In genomic region chrX:1592128-1592862, GRCh38 we compare ENCODE assay signal across 8 cellular contexts. TPM values are rescaled to one million over a fixed set of nuclear protein-coding genes. Genes with fewer than 3 reads are reported as not detected.
A peak's percentile ranks its signal among the peaks of the same experiment; 100 is the strongest.
DNase-seq lines count a peak whose midpoint lies in the region; ATAC-seq and TF ChIP-seq lines count a peak whose summit lies in the region.

No MANE protein-coding gene starts in this region.

- peaks cover 30% of the 10 kb centered on the region for H3K36me3 Mint-ChIP-seq in activated T-helper 1 cell treated with anti-CD3 and anti-CD28 coated beads, Interleukin-12 subunit alpha, Interleukin-12 subunit beta, Interleukin-2, Interleukin-4 antibody, amounts not matched to agents 30 ng/mL and 10 ng/mL and 1 ng/mL, durations not matched to agents 14 hours and 24 hours and 36 hours (ENCODE audit: low read depth)

- ATAC-seq in GM18907 (IDR thresholded peaks at IDR 0.05; ENCODE audit: unreplicated experiment) (peak; percentile 54), HG03354 (IDR thresholded peaks at IDR 0.05; ENCODE audit: poor library complexity, severe bottlenecking, unreplicated experiment) (peak; percentile 37), right cardiac atrium (peak; percentile 36 to 49)

- H3K27ac ChIP-seq in BLaER1 treated with 17β-estradiol and CSF1 and Interleukin-3, amounts not matched to agents 10 nM and 100 nM: peak overlapping the region; percentile 85 to 92 (median 89)
- H3K27ac ChIP-seq in right cardiac atrium (ENCODE audit: low read length): peak overlapping the region; percentile 5
- H3K27ac ChIP-seq in sigmoid colon: peak overlapping the region; percentile 80 to 89 (median 85)

- peak overlapping the region; percentile 83 to 99 (median 96) for H3K4me2 ChIP-seq in BLaER1 treated with 17β-estradiol and CSF1 and Interleukin-3, amounts not matched to agents 10 nM and 100 nM

- DNase-seq in activated T-helper 1 cell treated with anti-CD3 and anti-CD28 coated beads, Interleukin-12 subunit alpha, Interleukin-12 subunit beta, Interleukin-2, Interleukin-4 antibody, amounts not matched to agents 30 ng/mL and 10 ng/mL and 1 ng/mL, durations not matched to agents 14 hours and 24 hours and 36 hours (ENCODE audit: low spot score): no peak
- DNase-seq in right cardiac atrium (peak in 1 of 3 donors; percentile 60), sigmoid colon (no peak), pons (ENCODE audit: low spot score) (no peak), superior temporal gyrus (ENCODE audit: extremely low spot score) (no peak)

- H4K20me1 ChIP-seq in BLaER1 treated with 17β-estradiol and CSF1 and Interleukin-3, amounts not matched to agents 10 nM and 100 nM: peaks cover 40 to 52% (median 49%) of the 10 kb centered on the region in 11 experiments

- TF ChIP-seq CTCF in sigmoid colon (IDR thresholded peaks at IDR 0.05): no peak

- TF ChIP-seq POLR2A in sigmoid colon (IDR thresholded peaks at IDR 0.05): no peak

- no peaks in the 10 kb centered on the region for H3K27me3 ChIP-seq in BLaER1 treated with 17β-estradiol and CSF1 and Interleukin-3, amounts not matched to agents 10 nM and 100 nM
- H3K27me3 ChIP-seq in right cardiac atrium (ENCODE audit: control insufficient read depth, insufficient read depth) (no peaks in the 10 kb centered on the region), sigmoid colon (no peaks in the 10 kb centered on the region)

- intact Hi-C loops in activated T-helper 1 cell treated with anti-CD3 and anti-CD28 coated beads, Interleukin-12 subunit alpha, Interleukin-12 subunit beta, Interleukin-2, Interleukin-4 antibody, amounts not matched to agents 30 ng/mL and 10 ng/mL and 1 ng/mL, durations not matched to agents 14 hours and 24 hours and 36 hours (cut with micrococcal nuclease): loop anchor here (2.0 to 5.0 kb wide), 2 partner anchors 911 to 1015 kb away; no protein-coding TSS in a partner anchor
- intact Hi-C loops in right cardiac atrium (cut with DNase I) (no loop called here), sigmoid colon (cut with DNase I) (loop anchor here (5.0 to 10.0 kb wide), 5 partner anchors 200 to 1207 kb away; partner anchors contain the start of genes DHRSX, PPP2R3B, SLC25A6 and ZBED1)

- no peak for TF ChIP-seq EP300 in sigmoid colon (IDR thresholded peaks at IDR 0.05)

- peaks cover 10% of the 10 kb centered on the region for H3K4me1 Mint-ChIP-seq in activated T-helper 1 cell treated with anti-CD3 and anti-CD28 coated beads, Interleukin-12 subunit alpha, Interleukin-12 subunit beta, Interleukin-2, Interleukin-4 antibody, amounts not matched to agents 30 ng/mL and 10 ng/mL and 1 ng/mL, durations not matched to agents 14 hours and 24 hours and 36 hours (ENCODE audit: low read depth)

- H3K27ac Mint-ChIP-seq in activated T-helper 1 cell treated with anti-CD3 and anti-CD28 coated beads, Interleukin-12 subunit alpha, Interleukin-12 subunit beta, Interleukin-2, Interleukin-4 antibody, amounts not matched to agents 30 ng/mL and 10 ng/mL and 1 ng/mL, durations not matched to agents 14 hours and 24 hours and 36 hours: peak overlapping the region; percentile 93

- WGBS in right cardiac atrium: 1% methylated on average over 34 of the region's 34 CpGs
- WGBS in sigmoid colon, 2 donors: 1% methylated on average over 34 of the region's 34 CpGs

- no peaks in the 10 kb centered on the region for H3K9me3 Mint-ChIP-seq in activated T-helper 1 cell treated with anti-CD3 and anti-CD28 coated beads, Interleukin-12 subunit alpha, Interleukin-12 subunit beta, Interleukin-2, Interleukin-4 antibody, amounts not matched to agents 30 ng/mL and 10 ng/mL and 1 ng/mL, durations not matched to agents 14 hours and 24 hours and 36 hours

- H3K27me3 Mint-ChIP-seq in activated T-helper 1 cell treated with anti-CD3 and anti-CD28 coated beads, Interleukin-12 subunit alpha, Interleukin-12 subunit beta, Interleukin-2, Interleukin-4 antibody, amounts not matched to agents 30 ng/mL and 10 ng/mL and 1 ng/mL, durations not matched to agents 14 hours and 24 hours and 36 hours (ENCODE audit: insufficient read depth): no peaks in the 10 kb centered on the region

- peaks cover 23 to 46% (median 38%) of the 10 kb centered on the region in 10 experiments for H3K4me1 ChIP-seq in BLaER1 treated with 17β-estradiol and CSF1 and Interleukin-3, amounts not matched to agents 10 nM and 100 nM
- H3K4me1 ChIP-seq in right cardiac atrium (ENCODE audit: control insufficient read depth, insufficient read depth, low read length) (peaks cover 6% of the 10 kb centered on the region), sigmoid colon (peaks cover 0 to 32% (median 23%) of the 10 kb centered on the region in 4 donors)

- peak overlapping the region; percentile 89 to 98 (median 94) for H3K4me3 ChIP-seq in BLaER1 treated with 17β-estradiol and CSF1 and Interleukin-3, amounts not matched to agents 10 nM and 100 nM
- H3K4me3 ChIP-seq in right cardiac atrium (ENCODE audit: low read length) (peak overlapping the region; percentile 94), sigmoid colon (peak overlapping the region; percentile 79 to 99 (median 90))

- H3K9me3 ChIP-seq in BLaER1 treated with 17β-estradiol and CSF1 and Interleukin-3, amounts not matched to agents 10 nM and 100 nM (replicated peaks in 1 of 11): no peaks in the 10 kb centered on the region
- H3K9me3 ChIP-seq in right cardiac atrium (ENCODE audit: control insufficient read depth, low read length) (no peaks in the 10 kb centered on the region), sigmoid colon (no peaks in the 10 kb centered on the region)

- H3K9ac ChIP-seq in BLaER1 treated with 17β-estradiol and CSF1 and Interleukin-3, amounts not matched to agents 10 nM and 100 nM: peak overlapping the region; percentile 89 to 96 (median 93)

- H3K4me3 Mint-ChIP-seq in activated T-helper 1 cell treated with anti-CD3 and anti-CD28 coated beads, Interleukin-12 subunit alpha, Interleukin-12 subunit beta, Interleukin-2, Interleukin-4 antibody, amounts not matched to agents 30 ng/mL and 10 ng/mL and 1 ng/mL, durations not matched to agents 14 hours and 24 hours and 36 hours: peak overlapping the region; percentile 95

- H3K36me3 ChIP-seq in BLaER1 treated with 17β-estradiol and CSF1 and Interleukin-3, amounts not matched to agents 10 nM and 100 nM: peaks cover 37 to 42% (median 40%) of the 10 kb centered on the region in 11 experiments
- H3K36me3 ChIP-seq in sigmoid colon: peaks cover 29 to 39% (median 34%) of the 10 kb centered on the region in 4 donors

RNA-seq across cellular contexts. Expression of gene AKAP17A, which starts 0.9 kb away (rescaled TPM):
- 63.9 and 66.1 TPM in 2 replicates for total RNA-seq in activated T-helper 1 cell treated with anti-CD3 and anti-CD28 coated beads, Interleukin-12 subunit alpha, Interleukin-12 subunit beta, Interleukin-2, Interleukin-4 antibody, amounts not matched to agents 30 ng/mL and 10 ng/mL and 1 ng/mL, durations not matched to agents 14 hours and 24 hours and 36 hours
- total RNA-seq in right cardiac atrium (10 to 100 TPM; 18.9 to 20.6 (median 19.9) TPM), sigmoid colon (10 to 100 TPM; 22.1 to 45.1 (median 26.4) TPM)
- polyA plus RNA-seq in right cardiac atrium (21.3 TPM), sigmoid colon (10 to 100 TPM in 2 of 3 donors, 1 to 10 TPM in 1; 8.4 to 42.4 (median 15.3) TPM)

RNA-seq across cellular contexts. Expression of gene ASMT, which starts 22.6 kb away (rescaled TPM):
- total RNA-seq in activated T-helper 1 cell treated with anti-CD3 and anti-CD28 coated beads, Interleukin-12 subunit alpha, Interleukin-12 subunit beta, Interleukin-2, Interleukin-4 antibody, amounts not matched to agents 30 ng/mL and 10 ng/mL and 1 ng/mL, durations not matched to agents 14 hours and 24 hours and 36 hours: not detected in 2 replicates
- total RNA-seq in right cardiac atrium (not detected), sigmoid colon (not detected)
- polyA plus RNA-seq in right cardiac atrium (not detected), sigmoid colon (under 1 TPM in 1 of 3 donors, not detected in 2; 0.22 TPM)

RNA-seq across cellular contexts. Expression of gene P2RY8, which starts 55.3 kb away (rescaled TPM):
- 20.4 and 21.8 TPM in 2 replicates for total RNA-seq in activated T-helper 1 cell treated with anti-CD3 and anti-CD28 coated beads, Interleukin-12 subunit alpha, Interleukin-12 subunit beta, Interleukin-2, Interleukin-4 antibody, amounts not matched to agents 30 ng/mL and 10 ng/mL and 1 ng/mL, durations not matched to agents 14 hours and 24 hours and 36 hours
- total RNA-seq in right cardiac atrium (1 to 10 TPM; 1.6 to 3.8 (median 2.2) TPM), sigmoid colon (1 to 10 TPM in 1 of 4 donors, under 1 TPM in 3; 0.28 to 1.8 (median 0.75) TPM)
- polyA plus RNA-seq in right cardiac atrium (2.2 TPM), sigmoid colon (10 to 100 TPM in 1 of 3 donors, under 1 TPM in 1, not detected in 1; 0.92 to 15.0 TPM)

Comparison
In these comparisons a context has a peak if more than half of its experiments do, and no peak if none do; other contexts are left out.
1. H3K27ac ChIP-seq: peak in every context shown above with its lines; median percentile 89 in BLaER1 treated with 17β-estradiol and CSF1 and Interleukin-3, amounts not matched to agents 10 nM and 100 nM; 85 in sigmoid colon; 5 in right cardiac atrium.
2. intact Hi-C loops: an anchor here in activated T-helper 1 cell treated with anti-CD3 and anti-CD28 coated beads, Interleukin-12 subunit alpha, Interleukin-12 subunit beta, Interleukin-2, Interleukin-4 antibody, amounts not matched to agents 30 ng/mL and 10 ng/mL and 1 ng/mL, durations not matched to agents 14 hours and 24 hours and 36 hours (2.0 to 5.0 kb wide) and sigmoid colon (5.0 to 10.0 kb wide); none called in right cardiac atrium.